1 cellular context compared by ENCODE assay signal in the genomic region with DNA sequence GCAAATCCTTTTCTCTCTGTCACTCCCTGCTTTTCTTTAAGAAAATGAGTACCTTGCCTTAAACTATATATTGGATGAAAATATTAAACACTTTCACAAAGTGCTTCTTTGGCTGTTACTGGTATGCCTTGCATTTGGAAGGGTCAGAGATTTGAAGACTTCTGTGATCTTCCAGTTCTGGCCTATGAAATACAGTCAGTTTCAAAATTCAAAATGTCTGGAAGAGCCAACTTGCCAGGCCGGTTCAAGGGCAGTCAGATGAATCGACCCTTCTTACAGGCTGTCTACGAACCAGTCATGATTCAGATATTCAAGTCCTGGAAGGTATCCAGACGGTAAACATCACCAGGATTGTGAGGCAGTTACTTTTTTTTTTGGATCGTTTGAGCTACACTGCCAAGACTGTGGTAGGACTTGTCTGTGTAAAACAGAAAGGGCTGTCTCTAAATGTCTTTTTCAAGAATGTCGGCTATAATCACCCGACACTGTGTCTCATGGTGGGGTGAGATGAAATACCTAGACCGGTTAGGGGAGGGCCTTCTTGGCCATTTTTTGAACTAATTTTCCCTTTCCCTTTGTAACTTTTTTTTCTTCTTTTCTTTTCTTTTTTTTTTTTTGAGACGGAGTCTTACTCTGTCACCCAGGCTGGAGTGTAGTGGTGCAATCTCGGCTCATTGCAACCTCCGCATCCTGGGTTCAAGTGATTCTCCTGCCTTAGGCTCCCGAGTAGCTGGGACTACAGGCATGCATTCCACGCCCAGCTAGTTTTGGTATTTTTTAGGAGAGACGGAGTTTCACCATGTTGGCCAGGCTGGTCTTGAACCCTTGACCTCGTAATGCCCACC.
A peak's percentile ranks its signal among the peaks of the same experiment; 100 is the strongest.
TF ChIP-seq lines count a peak whose summit lies in the region.

No MANE protein-coding gene starts in this region.

TF ChIP-seq in HepG2, 621 proteins besides CTCF, POLR2A, EP300 and RAD21 (continued from another document and continues in another):
- TF ChIP-seq, protein P1, sequence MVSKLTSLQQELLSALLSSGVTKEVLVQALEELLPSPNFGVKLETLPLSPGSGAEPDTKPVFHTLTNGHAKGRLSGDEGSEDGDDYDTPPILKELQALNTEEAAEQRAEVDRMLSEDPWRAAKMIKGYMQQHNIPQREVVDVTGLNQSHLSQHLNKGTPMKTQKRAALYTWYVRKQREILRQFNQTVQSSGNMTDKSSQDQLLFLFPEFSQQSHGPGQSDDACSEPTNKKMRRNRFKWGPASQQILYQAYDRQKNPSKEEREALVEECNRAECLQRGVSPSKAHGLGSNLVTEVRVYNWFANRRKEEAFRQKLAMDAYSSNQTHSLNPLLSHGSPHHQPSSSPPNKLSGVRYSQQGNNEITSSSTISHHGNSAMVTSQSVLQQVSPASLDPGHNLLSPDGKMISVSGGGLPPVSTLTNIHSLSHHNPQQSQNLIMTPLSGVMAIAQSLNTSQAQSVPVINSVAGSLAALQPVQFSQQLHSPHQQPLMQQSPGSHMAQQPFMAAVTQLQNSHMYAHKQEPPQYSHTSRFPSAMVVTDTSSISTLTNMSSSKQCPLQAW (CRISPR knock-in tag; IDR thresholded peaks at IDR 0.05) = no peak
- TF ChIP-seq, protein P2, sequence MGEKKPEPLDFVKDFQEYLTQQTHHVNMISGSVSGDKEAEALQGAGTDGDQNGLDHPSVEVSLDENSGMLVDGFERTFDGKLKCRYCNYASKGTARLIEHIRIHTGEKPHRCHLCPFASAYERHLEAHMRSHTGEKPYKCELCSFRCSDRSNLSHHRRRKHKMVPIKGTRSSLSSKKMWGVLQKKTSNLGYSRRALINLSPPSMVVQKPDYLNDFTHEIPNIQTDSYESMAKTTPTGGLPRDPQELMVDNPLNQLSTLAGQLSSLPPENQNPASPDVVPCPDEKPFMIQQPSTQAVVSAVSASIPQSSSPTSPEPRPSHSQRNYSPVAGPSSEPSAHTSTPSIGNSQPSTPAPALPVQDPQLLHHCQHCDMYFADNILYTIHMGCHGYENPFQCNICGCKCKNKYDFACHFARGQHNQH (CRISPR knock-in tag; IDR thresholded peaks at IDR 0.05) = peak; percentile 55; the same call in 1 of the 2 replicates
- TF ChIP-seq, protein P3, sequence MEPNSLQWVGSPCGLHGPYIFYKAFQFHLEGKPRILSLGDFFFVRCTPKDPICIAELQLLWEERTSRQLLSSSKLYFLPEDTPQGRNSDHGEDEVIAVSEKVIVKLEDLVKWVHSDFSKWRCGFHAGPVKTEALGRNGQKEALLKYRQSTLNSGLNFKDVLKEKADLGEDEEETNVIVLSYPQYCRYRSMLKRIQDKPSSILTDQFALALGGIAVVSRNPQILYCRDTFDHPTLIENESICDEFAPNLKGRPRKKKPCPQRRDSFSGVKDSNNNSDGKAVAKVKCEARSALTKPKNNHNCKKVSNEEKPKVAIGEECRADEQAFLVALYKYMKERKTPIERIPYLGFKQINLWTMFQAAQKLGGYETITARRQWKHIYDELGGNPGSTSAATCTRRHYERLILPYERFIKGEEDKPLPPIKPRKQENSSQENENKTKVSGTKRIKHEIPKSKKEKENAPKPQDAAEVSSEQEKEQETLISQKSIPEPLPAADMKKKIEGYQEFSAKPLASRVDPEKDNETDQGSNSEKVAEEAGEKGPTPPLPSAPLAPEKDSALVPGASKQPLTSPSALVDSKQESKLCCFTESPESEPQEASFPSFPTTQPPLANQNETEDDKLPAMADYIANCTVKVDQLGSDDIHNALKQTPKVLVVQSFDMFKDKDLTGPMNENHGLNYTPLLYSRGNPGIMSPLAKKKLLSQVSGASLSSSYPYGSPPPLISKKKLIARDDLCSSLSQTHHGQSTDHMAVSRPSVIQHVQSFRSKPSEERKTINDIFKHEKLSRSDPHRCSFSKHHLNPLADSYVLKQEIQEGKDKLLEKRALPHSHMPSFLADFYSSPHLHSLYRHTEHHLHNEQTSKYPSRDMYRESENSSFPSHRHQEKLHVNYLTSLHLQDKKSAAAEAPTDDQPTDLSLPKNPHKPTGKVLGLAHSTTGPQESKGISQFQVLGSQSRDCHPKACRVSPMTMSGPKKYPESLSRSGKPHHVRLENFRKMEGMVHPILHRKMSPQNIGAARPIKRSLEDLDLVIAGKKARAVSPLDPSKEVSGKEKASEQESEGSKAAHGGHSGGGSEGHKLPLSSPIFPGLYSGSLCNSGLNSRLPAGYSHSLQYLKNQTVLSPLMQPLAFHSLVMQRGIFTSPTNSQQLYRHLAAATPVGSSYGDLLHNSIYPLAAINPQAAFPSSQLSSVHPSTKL (CRISPR knock-in tag; IDR thresholded peaks at IDR 0.05) = peak; percentile 82
- TF ChIP-seq GATA4 (IDR thresholded peaks at IDR 0.05; ENCODE audit: borderline replicate concordance, low read depth) (no peak), KAT2B (IDR thresholded peaks at IDR 0.05; ENCODE audit: borderline replicate concordance, low read depth, low read length) (no peak), ERF (CRISPR knock-in tag; IDR thresholded peaks at IDR 0.05) (peak; percentile 41; the same call in 1 of the 2 replicates), ZNF546 (CRISPR knock-in tag; conservative IDR thresholded peaks at IDR 0.05) (no peak), HCFC1 (IDR thresholded peaks at IDR 0.05; ENCODE audit: low read depth, low read length) (no peak), TARDBP (CRISPR knock-in tag; IDR thresholded peaks at IDR 0.05) (peak; percentile 60; the same call in 1 of the 2 replicates), CHD2 (IDR thresholded peaks at IDR 0.05; ENCODE audit: low read depth, low read length) (no peak), ZSCAN25 (CRISPR knock-in tag; IDR thresholded peaks at IDR 0.05) (no peak), SMARCE1 (IDR thresholded peaks at IDR 0.05; ENCODE audit: borderline replicate concordance) (no peak), ZNF263 (CRISPR knock-in tag; IDR thresholded peaks at IDR 0.05) (no peak), ZNF331 (CRISPR knock-in tag; IDR thresholded peaks at IDR 0.05) (peak; percentile 79; the same call in 1 of the 2 replicates), ONECUT2 (CRISPR knock-in tag; IDR thresholded peaks at IDR 0.05) (no peak), ARNTL (CRISPR knock-in tag; IDR thresholded peaks at IDR 0.05) (no peak)
- TF ChIP-seq, protein P4, sequence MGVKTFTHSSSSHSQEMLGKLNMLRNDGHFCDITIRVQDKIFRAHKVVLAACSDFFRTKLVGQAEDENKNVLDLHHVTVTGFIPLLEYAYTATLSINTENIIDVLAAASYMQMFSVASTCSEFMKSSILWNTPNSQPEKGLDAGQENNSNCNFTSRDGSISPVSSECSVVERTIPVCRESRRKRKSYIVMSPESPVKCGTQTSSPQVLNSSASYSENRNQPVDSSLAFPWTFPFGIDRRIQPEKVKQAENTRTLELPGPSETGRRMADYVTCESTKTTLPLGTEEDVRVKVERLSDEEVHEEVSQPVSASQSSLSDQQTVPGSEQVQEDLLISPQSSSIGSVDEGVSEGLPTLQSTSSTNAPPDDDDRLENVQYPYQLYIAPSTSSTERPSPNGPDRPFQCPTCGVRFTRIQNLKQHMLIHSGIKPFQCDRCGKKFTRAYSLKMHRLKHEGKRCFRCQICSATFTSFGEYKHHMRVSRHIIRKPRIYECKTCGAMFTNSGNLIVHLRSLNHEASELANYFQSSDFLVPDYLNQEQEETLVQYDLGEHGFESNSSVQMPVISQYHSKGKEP (CRISPR knock-in tag; IDR thresholded peaks at IDR 0.05) = 0 out of 2 replicates have a peak, but pooled peaks have one; percentile 16
- TF ChIP-seq, protein P5, sequence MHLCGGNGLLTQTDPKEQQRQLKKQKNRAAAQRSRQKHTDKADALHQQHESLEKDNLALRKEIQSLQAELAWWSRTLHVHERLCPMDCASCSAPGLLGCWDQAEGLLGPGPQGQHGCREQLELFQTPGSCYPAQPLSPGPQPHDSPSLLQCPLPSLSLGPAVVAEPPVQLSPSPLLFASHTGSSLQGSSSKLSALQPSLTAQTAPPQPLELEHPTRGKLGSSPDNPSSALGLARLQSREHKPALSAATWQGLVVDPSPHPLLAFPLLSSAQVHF (CRISPR knock-in tag; IDR thresholded peaks at IDR 0.05) = no peak
- TF ChIP-seq, protein P6, sequence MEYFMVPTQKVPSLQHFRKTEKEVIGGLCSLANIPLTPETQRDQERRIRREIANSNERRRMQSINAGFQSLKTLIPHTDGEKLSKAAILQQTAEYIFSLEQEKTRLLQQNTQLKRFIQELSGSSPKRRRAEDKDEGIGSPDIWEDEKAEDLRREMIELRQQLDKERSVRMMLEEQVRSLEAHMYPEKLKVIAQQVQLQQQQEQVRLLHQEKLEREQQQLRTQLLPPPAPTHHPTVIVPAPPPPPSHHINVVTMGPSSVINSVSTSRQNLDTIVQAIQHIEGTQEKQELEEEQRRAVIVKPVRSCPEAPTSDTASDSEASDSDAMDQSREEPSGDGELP (IDR thresholded peaks at IDR 0.05; ENCODE audit: borderline replicate concordance, low read depth) = peak; percentile 33; the same call in 1 of the 2 replicates
- TF ChIP-seq, protein P7, sequence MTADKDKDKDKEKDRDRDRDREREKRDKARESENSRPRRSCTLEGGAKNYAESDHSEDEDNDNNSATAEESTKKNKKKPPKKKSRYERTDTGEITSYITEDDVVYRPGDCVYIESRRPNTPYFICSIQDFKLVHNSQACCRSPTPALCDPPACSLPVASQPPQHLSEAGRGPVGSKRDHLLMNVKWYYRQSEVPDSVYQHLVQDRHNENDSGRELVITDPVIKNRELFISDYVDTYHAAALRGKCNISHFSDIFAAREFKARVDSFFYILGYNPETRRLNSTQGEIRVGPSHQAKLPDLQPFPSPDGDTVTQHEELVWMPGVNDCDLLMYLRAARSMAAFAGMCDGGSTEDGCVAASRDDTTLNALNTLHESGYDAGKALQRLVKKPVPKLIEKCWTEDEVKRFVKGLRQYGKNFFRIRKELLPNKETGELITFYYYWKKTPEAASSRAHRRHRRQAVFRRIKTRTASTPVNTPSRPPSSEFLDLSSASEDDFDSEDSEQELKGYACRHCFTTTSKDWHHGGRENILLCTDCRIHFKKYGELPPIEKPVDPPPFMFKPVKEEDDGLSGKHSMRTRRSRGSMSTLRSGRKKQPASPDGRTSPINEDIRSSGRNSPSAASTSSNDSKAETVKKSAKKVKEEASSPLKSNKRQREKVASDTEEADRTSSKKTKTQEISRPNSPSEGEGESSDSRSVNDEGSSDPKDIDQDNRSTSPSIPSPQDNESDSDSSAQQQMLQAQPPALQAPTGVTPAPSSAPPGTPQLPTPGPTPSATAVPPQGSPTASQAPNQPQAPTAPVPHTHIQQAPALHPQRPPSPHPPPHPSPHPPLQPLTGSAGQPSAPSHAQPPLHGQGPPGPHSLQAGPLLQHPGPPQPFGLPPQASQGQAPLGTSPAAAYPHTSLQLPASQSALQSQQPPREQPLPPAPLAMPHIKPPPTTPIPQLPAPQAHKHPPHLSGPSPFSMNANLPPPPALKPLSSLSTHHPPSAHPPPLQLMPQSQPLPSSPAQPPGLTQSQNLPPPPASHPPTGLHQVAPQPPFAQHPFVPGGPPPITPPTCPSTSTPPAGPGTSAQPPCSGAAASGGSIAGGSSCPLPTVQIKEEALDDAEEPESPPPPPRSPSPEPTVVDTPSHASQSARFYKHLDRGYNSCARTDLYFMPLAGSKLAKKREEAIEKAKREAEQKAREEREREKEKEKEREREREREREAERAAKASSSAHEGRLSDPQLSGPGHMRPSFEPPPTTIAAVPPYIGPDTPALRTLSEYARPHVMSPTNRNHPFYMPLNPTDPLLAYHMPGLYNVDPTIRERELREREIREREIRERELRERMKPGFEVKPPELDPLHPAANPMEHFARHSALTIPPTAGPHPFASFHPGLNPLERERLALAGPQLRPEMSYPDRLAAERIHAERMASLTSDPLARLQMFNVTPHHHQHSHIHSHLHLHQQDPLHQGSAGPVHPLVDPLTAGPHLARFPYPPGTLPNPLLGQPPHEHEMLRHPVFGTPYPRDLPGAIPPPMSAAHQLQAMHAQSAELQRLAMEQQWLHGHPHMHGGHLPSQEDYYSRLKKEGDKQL (CRISPR knock-in tag; IDR thresholded peaks at IDR 0.05; ENCODE audit: low read depth) = no peak
- TF ChIP-seq, protein P8, sequence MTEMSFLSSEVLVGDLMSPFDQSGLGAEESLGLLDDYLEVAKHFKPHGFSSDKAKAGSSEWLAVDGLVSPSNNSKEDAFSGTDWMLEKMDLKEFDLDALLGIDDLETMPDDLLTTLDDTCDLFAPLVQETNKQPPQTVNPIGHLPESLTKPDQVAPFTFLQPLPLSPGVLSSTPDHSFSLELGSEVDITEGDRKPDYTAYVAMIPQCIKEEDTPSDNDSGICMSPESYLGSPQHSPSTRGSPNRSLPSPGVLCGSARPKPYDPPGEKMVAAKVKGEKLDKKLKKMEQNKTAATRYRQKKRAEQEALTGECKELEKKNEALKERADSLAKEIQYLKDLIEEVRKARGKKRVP (CRISPR knock-in tag; IDR thresholded peaks at IDR 0.05) = no peak
- TF ChIP-seq, protein P9, sequence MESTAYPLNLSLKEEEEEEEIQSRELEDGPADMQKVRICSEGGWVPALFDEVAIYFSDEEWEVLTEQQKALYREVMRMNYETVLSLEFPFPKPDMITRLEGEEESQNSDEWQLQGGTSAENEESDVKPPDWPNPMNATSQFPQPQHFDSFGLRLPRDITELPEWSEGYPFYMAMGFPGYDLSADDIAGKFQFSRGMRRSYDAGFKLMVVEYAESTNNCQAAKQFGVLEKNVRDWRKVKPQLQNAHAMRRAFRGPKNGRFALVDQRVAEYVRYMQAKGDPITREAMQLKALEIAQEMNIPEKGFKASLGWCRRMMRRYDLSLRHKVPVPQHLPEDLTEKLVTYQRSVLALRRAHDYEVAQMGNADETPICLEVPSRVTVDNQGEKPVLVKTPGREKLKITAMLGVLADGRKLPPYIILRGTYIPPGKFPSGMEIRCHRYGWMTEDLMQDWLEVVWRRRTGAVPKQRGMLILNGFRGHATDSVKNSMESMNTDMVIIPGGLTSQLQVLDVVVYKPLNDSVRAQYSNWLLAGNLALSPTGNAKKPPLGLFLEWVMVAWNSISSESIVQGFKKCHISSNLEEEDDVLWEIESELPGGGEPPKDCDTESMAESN (CRISPR knock-in tag; conservative IDR thresholded peaks at IDR 0.05) = no peak
- TF ChIP-seq, protein P10, sequence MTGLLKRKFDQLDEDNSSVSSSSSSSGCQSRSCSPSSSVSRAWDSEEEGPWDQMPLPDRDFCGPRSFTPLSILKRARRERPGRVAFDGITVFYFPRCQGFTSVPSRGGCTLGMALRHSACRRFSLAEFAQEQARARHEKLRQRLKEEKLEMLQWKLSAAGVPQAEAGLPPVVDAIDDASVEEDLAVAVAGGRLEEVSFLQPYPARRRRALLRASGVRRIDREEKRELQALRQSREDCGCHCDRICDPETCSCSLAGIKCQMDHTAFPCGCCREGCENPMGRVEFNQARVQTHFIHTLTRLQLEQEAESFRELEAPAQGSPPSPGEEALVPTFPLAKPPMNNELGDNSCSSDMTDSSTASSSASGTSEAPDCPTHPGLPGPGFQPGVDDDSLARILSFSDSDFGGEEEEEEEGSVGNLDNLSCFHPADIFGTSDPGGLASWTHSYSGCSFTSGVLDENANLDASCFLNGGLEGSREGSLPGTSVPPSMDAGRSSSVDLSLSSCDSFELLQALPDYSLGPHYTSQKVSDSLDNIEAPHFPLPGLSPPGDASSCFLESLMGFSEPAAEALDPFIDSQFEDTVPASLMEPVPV (CRISPR knock-in tag; IDR thresholded peaks at IDR 0.05) = no peak
